In the genomic region with DNA sequence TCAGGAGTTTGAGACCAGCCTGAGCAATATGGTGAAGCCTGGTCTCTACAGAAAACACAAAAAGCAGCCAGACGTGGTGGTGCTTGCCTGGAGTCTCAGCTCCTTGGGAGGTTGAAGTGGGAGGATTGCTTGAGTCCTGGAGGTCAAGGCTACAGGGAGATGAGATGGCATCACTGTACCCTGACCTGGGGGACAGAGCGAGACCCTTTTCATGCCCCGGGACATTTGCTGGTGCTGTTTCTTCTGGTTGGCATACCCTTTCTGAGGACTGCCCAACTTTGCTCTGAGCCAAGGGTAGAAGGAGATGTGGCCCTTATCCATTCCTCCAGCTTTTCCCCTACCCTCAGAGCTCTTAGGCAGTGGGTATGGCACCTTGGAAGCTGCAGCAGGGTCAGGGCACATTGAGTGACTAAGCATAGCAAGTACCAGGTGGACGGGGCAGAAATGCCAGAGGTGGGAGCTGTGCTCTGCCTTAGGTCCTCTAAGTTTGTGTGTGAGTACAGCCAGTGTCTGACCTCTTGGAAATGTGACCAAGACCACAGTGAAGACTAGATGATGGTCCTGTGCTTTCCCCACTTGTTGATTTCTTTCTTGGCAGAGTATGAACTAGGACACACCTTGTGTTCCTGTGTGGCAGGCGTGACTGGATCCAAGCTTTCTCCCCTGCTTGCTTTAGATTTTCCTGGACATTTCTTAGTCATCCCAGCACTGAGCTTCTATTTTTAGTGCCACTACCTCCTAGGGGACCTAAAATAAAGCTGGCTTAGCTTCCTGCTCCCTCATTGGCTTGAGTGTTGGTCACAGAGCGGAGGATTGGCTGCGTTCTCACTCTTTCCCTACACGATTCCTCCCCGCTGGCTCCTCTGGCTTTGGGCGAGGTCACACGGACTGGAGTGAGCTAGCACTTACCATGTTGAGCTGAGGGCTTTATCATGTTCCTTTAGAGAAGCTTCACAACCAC, we compare ENCODE assay signal across 11 cellular contexts. TPM values are rescaled to one million over a fixed set of nuclear protein-coding genes. Genes with fewer than 3 reads are reported as not detected.
A peak's percentile ranks its signal among the peaks of the same experiment; 100 is the strongest.
DNase-seq lines count a peak whose midpoint lies in the region; ATAC-seq and TF ChIP-seq lines count a peak whose summit lies in the region.
"Had no signal": no experiment of that assay in that cellular context is flagged by ENCODE, and none has a peak within 500 bp of the region (broad histone marks: within the 10 kb centered on the region; RNA-seq: fewer than 3 reads in every experiment).

No MANE protein-coding gene starts in this region.

- peaks cover 0 to 25% (median 8%) of the 10 kb centered on the region in 4 donors for H3K4me1 Mint-ChIP-seq in CD4-positive, CD25-positive, alpha-beta regulatory T cell
- peaks cover 17% of the 10 kb centered on the region for H3K4me1 Mint-ChIP-seq in type B pancreatic cell (ENCODE audit: unreplicated experiment)

- intact Hi-C loops in right cardiac atrium (cut with DNase I), result no loop called here
- intact Hi-C loops in sigmoid colon (cut with DNase I), result no loop called here

- no peaks in the 10 kb centered on the region for H3K9me3 Mint-ChIP-seq in CD4-positive, CD25-positive, alpha-beta regulatory T cell
- H3K9me3 Mint-ChIP-seq in type B pancreatic cell, result no peaks in the 10 kb centered on the region

- H3K36me3 Mint-ChIP-seq in CD4-positive, CD25-positive, alpha-beta regulatory T cell, result peaks cover 5% of the 10 kb centered on the region
- peaks cover 15% of the 10 kb centered on the region for H3K36me3 Mint-ChIP-seq in type B pancreatic cell

- no peak overlapping the region for H3K4me3 ChIP-seq in CD4-positive, CD25-positive, alpha-beta regulatory T cell (ENCODE audit: low read depth, low read length)
- H3K4me3 ChIP-seq in brain microvascular endothelial cell (ENCODE audit: low read depth, low read length) (no peak overlapping the region), right cardiac atrium (ENCODE audit: low read length) (no peak overlapping the region), sigmoid colon (no peak overlapping the region)
- H3K4me3 ChIP-seq: SJCRH30 had no signal

- in situ Hi-C loops in brain microvascular endothelial cell (cut with HindIII; ENCODE audit: low pct_ligation_motif_present, low sequenced_read_pairs), result no loop called here

- H3K27ac ChIP-seq in CD4-positive, CD25-positive, alpha-beta regulatory T cell (ENCODE audit: insufficient read depth, low read length, poor library complexity, severe bottlenecking), result no peak overlapping the region
- H3K27ac ChIP-seq in brain microvascular endothelial cell, result peak overlapping the region; percentile 58
- H3K27ac ChIP-seq in right cardiac atrium (ENCODE audit: low read length), result peak overlapping the region; percentile 100
- peak overlapping the region; percentile 60 to 88 (median 71) for H3K27ac ChIP-seq in sigmoid colon
- H3K27ac ChIP-seq: SJCRH30 had no signal

- no peaks in the 10 kb centered on the region for H3K27me3 Mint-ChIP-seq in CD4-positive, CD25-positive, alpha-beta regulatory T cell
- H3K27me3 Mint-ChIP-seq in type B pancreatic cell, result no peaks in the 10 kb centered on the region

- no peak for ATAC-seq in CD4-positive, CD25-positive, alpha-beta regulatory T cell (ENCODE audit: low read depth in 2 of 2)
- ATAC-seq in right cardiac atrium (peak; percentile 93 to 94), HG03520 (IDR thresholded peaks at IDR 0.05; ENCODE audit: unreplicated experiment) (no peak)

- DNase-seq in CD4-positive, CD25-positive, alpha-beta regulatory T cell, result no peak
- peak; percentile 76 for DNase-seq in brain microvascular endothelial cell
- DNase-seq in right cardiac atrium, result peak; percentile 87 to 90 (median 90)
- peak; percentile 85 for DNase-seq in sigmoid colon
- DNase-seq in NCI-H1436 (lab: John Stamatoyannopoulos, UW), result no peak
- no peak for DNase-seq in DMS114 treated with DMSO at 0.1 percent for 48 hours (lab: John Stamatoyannopoulos, UW; ENCODE audit: unreplicated experiment)
- no peak for DNase-seq in type B pancreatic cell (ENCODE audit: extremely low spot score, unreplicated experiment)
- DNase-seq: DMS79, SJCRH30 had no signal

- H3K27ac Mint-ChIP-seq in CD4-positive, CD25-positive, alpha-beta regulatory T cell, result peak overlapping the region; percentile 42 to 56 (median 44)
- H3K27ac Mint-ChIP-seq in type B pancreatic cell, result no peak overlapping the region

- WGBS in right cardiac atrium, result 44% methylated on average over 11 of the region's 11 CpGs
- 86 to 88% methylated on average over 11 of the region's 11 CpGs for WGBS in sigmoid colon, 2 donors

- TF ChIP-seq EP300 in sigmoid colon (IDR thresholded peaks at IDR 0.05), result no peak

- TF ChIP-seq CTCF in brain microvascular endothelial cell (IDR thresholded peaks at IDR 0.05; ENCODE audit: low read depth, low read length, missing control alignments), result no peak
- TF ChIP-seq CTCF in sigmoid colon (IDR thresholded peaks at IDR 0.05), result no peak
- TF ChIP-seq CTCF in type B pancreatic cell (conservative IDR thresholded peaks at IDR 0.05), result no peak

- TF ChIP-seq POLR2A in sigmoid colon (IDR thresholded peaks at IDR 0.05), result no peak

- H3K27me3 ChIP-seq in CD4-positive, CD25-positive, alpha-beta regulatory T cell (ENCODE audit: control insufficient read depth, insufficient read depth, low read length), result no peaks in the 10 kb centered on the region
- H3K27me3 ChIP-seq in brain microvascular endothelial cell (replicated peaks), result no peaks in the 10 kb centered on the region
- no peaks in the 10 kb centered on the region for H3K27me3 ChIP-seq in right cardiac atrium (ENCODE audit: control insufficient read depth, insufficient read depth)
- no peaks in the 10 kb centered on the region for H3K27me3 ChIP-seq in sigmoid colon
- H3K27me3 ChIP-seq: SJCRH30 had no signal

- H3K4me3 Mint-ChIP-seq in CD4-positive, CD25-positive, alpha-beta regulatory T cell, result no peak overlapping the region
- no peak overlapping the region for H3K4me3 Mint-ChIP-seq in type B pancreatic cell

- no peaks in the 10 kb centered on the region for H3K9me3 ChIP-seq in CD4-positive, CD25-positive, alpha-beta regulatory T cell (ENCODE audit: control insufficient read depth in 2 of 2, low read length in 2 of 2)
- H3K9me3 ChIP-seq in right cardiac atrium (ENCODE audit: control insufficient read depth, low read length), result no peaks in the 10 kb centered on the region
- no peaks in the 10 kb centered on the region for H3K9me3 ChIP-seq in sigmoid colon
- H3K9me3 ChIP-seq: SJCRH30 had no signal

- H3K4me1 ChIP-seq in CD4-positive, CD25-positive, alpha-beta regulatory T cell (ENCODE audit: control insufficient read depth, insufficient read depth, low read length, poor library complexity, severe bottlenecking), result no peaks in the 10 kb centered on the region
- H3K4me1 ChIP-seq in right cardiac atrium (ENCODE audit: control insufficient read depth, insufficient read depth, low read length) (peaks cover 39% of the 10 kb centered on the region), sigmoid colon (peaks cover 0 to 39% (median 28%) of the 10 kb centered on the region in 4 donors)
- H3K4me1 ChIP-seq: SJCRH30 had no signal

- H3K36me3 ChIP-seq in CD4-positive, CD25-positive, alpha-beta regulatory T cell (ENCODE audit: control insufficient read depth, insufficient read depth, low read length), result peaks cover 15% of the 10 kb centered on the region
- H3K36me3 ChIP-seq in brain microvascular endothelial cell (replicated peaks), result peaks cover 39% of the 10 kb centered on the region
- peaks cover 0 to 29% (median 18%) of the 10 kb centered on the region in 4 donors for H3K36me3 ChIP-seq in sigmoid colon

RNA-seq across cellular contexts. Expression of gene EDC4, which starts 9.9 kb away (rescaled TPM):
- 103 TPM for total RNA-seq in CD4-positive, CD25-positive, alpha-beta regulatory T cell
- polyA plus RNA-seq in CD4-positive, CD25-positive, alpha-beta regulatory T cell, result 10 to 100 TPM; 24.7 to 42.3 (median 33.8) TPM
- total RNA-seq in right cardiac atrium (10 to 100 TPM; 29.7 to 35.6 (median 31.9) TPM), sigmoid colon (10 to 100 TPM; 24.5 to 42.4 (median 32.2) TPM), type B pancreatic cell (ENCODE audit: low replicate concordance) (77.5 and 81.1 TPM in 2 replicates)
- polyA plus RNA-seq in right cardiac atrium (21.7 TPM), sigmoid colon (10 to 100 TPM; 28.8 to 48.9 (median 42.3) TPM)

RNA-seq across cellular contexts. Expression of gene CENPT, which starts 15.4 kb away (rescaled TPM):
- total RNA-seq in CD4-positive, CD25-positive, alpha-beta regulatory T cell, result 79.9 TPM
- 10 to 100 TPM; 13.5 to 17.1 (median 14.6) TPM for polyA plus RNA-seq in CD4-positive, CD25-positive, alpha-beta regulatory T cell
- 10 to 100 TPM; 24.3 to 29.0 (median 27.4) TPM for total RNA-seq in right cardiac atrium
- 26.7 TPM for polyA plus RNA-seq in right cardiac atrium
- total RNA-seq in sigmoid colon, result 10 to 100 TPM; 27.5 to 53.7 (median 41.8) TPM
- polyA plus RNA-seq in sigmoid colon, result 10 to 100 TPM in 2 of 3 donors, 1 to 10 TPM in 1; 9.6 to 38.3 (median 19.0) TPM
- 67.6 and 74.2 TPM in 2 replicates for total RNA-seq in type B pancreatic cell (ENCODE audit: low replicate concordance)

RNA-seq across cellular contexts. Expression of gene NUTF2, which starts 16.2 kb away (rescaled TPM):
- 48.5 TPM for total RNA-seq in CD4-positive, CD25-positive, alpha-beta regulatory T cell
- polyA plus RNA-seq in CD4-positive, CD25-positive, alpha-beta regulatory T cell, result 100 to 1,000 TPM; 115 to 158 (median 131) TPM
- total RNA-seq in right cardiac atrium (10 to 100 TPM; 66.6 to 80.7 (median 68.2) TPM), sigmoid colon (100 to 1,000 TPM in 1 of 4 donors, 10 to 100 TPM in 3; 50.8 to 106 (median 85.4) TPM), type B pancreatic cell (ENCODE audit: low replicate concordance) (144 and 149 TPM in 2 replicates)
- polyA plus RNA-seq in right cardiac atrium (125 TPM), sigmoid colon (100 to 1,000 TPM in 1 of 3 donors, 10 to 100 TPM in 2; 93.8 to 115 (median 99.7) TPM)

RNA-seq across cellular contexts. Expression of gene THAP11, which starts 20.8 kb away (rescaled TPM):
- 32.2 TPM for total RNA-seq in CD4-positive, CD25-positive, alpha-beta regulatory T cell
- 100 to 1,000 TPM; 132 to 166 (median 141) TPM for polyA plus RNA-seq in CD4-positive, CD25-positive, alpha-beta regulatory T cell
- total RNA-seq in right cardiac atrium (10 to 100 TPM; 27.5 to 34.0 (median 32.0) TPM), sigmoid colon (10 to 100 TPM; 63.9 to 85.6 (median 75.2) TPM), type B pancreatic cell (ENCODE audit: low replicate concordance) (25.5 and 35.1 TPM in 2 replicates)
- polyA plus RNA-seq in right cardiac atrium (20.8 TPM), sigmoid colon (10 to 100 TPM; 16.2 to 23.4 (median 20.8) TPM)

RNA-seq across cellular contexts. Expression of gene NRN1L, which starts 21.8 kb away (rescaled TPM):
- total RNA-seq in CD4-positive, CD25-positive, alpha-beta regulatory T cell, result 2.7 TPM
- polyA plus RNA-seq in CD4-positive, CD25-positive, alpha-beta regulatory T cell, result under 1 TPM in 2 of 4 donors, not detected in 2; 0.37 to 0.65 TPM
- total RNA-seq in right cardiac atrium (under 1 TPM in 1 of 4 donors, not detected in 3; 0.53 TPM), sigmoid colon (not detected), type B pancreatic cell (ENCODE audit: low replicate concordance) (0.80 and 1.1 TPM in 2 replicates)
- polyA plus RNA-seq in right cardiac atrium (0.41 TPM), sigmoid colon (1 to 10 TPM in 1 of 3 donors, not detected in 2; 1.1 TPM)
- total RNA-seq: SJCRH30 had no signal
- polyA plus RNA-seq: neural cell had no signal

Comparison
In these comparisons a context has a peak if more than half of its experiments do, and no peak if none do; other contexts are left out.
1. ATAC-seq: peak in right cardiac atrium (2 of 2); none in CD4-positive, CD25-positive, alpha-beta regulatory T cell (0 of 2) and HG03520 (single experiment).
2. DNase-seq: peak in brain microvascular endothelial cell (single experiment), right cardiac atrium (3 of 3) and sigmoid colon (single experiment); none in CD4-positive, CD25-positive, alpha-beta regulatory T cell (0 of 3), NCI-H1436 (single experiment), DMS114 treated with DMSO at 0.1 percent for 48 hours (single experiment) and type B pancreatic cell (single experiment).